1 cellular context compared by ENCODE assay signal in the genomic region with DNA sequence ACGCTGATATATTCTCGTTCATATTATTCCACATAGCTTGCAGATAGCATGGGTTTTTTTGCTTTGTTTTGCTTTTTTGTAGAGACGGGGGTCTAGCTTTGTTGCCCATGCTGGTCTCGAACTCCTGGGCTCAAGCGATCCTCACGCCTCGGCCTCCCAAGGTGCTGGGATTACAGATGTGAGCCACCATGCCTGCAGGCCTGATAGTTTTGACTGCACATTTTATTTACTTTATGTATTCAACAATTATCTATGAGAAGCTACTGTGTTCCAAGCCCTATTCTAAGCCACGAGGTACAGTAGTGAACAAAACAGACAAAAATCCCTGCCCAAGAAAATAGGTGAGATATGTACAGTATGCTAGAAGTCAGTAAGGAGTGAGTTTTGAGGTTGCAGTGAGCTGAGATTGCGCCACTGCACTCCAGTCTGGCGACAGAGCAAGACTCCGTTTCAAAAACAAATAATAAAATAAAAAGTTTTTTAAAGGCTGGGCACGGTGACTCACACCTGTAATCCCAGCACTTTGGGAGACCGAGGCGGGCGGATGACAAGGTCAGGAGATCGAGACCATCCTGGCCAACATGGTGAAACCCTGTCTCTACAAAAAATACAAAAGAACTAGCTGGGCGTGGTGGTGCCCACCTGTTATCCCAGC.
TF ChIP-seq lines count a peak whose summit lies in the region.

No MANE protein-coding gene starts in this region.

TF ChIP-seq in K562, 482 proteins besides CTCF, POLR2A, EP300 and RAD21:
- TF ChIP-seq CEBPB (tag; IDR thresholded peaks at IDR 0.05) (peak; percentile 68), CSDE1 (IDR thresholded peaks at IDR 0.05) (0 out of 4 replicates have a peak, but pooled peaks of 1 of the 2 experiments have one; percentile 6)
TF ChIP-seq in K562: peak in this region for 2; not testable (repeated sequence) for 480.
